ENCODE assay signal across 1 cellular context in the genomic region with DNA sequence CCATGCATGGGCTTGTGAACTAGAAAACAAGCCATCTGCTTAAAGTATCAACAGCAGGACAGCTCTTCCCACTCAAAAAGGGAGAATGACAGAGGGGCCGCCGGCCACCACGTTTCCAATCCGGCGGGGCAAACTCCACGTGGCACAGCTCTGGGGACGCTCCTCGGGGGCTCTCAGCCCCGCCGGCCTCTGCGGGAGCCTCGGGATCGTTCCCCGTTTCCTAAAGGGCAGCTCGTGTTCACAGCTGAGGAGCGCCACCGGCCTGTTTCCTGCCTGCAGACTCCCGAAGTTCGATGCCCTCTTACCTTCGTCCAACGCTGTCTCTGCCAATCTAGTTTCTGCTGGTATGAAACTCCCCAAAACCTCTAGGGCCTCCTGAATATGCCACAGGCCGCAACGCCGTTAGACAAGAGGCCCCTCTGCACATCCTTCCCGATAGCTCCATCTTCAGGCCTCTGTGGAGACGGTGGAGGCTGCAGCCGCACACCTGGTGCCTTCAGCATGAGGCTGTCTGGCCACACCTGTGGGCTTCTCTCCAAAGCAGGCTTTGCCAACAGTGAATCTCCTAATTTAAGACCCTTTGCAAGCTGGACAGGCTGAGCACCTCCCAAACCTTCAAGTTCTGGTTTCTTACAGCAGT.
TF ChIP-seq lines count a peak whose summit lies in the region.

No MANE protein-coding gene starts in this region.

TF ChIP-seq in H1, 55 proteins besides CTCF, POLR2A, EP300 and RAD21 (continued from another document):
- TF ChIP-seq, protein P1, sequence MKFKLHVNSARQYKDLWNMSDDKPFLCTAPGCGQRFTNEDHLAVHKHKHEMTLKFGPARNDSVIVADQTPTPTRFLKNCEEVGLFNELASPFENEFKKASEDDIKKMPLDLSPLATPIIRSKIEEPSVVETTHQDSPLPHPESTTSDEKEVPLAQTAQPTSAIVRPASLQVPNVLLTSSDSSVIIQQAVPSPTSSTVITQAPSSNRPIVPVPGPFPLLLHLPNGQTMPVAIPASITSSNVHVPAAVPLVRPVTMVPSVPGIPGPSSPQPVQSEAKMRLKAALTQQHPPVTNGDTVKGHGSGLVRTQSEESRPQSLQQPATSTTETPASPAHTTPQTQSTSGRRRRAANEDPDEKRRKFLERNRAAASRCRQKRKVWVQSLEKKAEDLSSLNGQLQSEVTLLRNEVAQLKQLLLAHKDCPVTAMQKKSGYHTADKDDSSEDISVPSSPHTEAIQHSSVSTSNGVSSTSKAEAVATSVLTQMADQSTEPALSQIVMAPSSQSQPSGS (IDR thresholded peaks at IDR 0.05; ENCODE audit: low read length), result no peak
- TF ChIP-seq RNF2 (IDR thresholded peaks at IDR 0.05; ENCODE audit: borderline replicate concordance, low read depth, low read length, missing control alignments, poor library complexity, severe bottlenecking) (no peak), TBP (IDR thresholded peaks at IDR 0.05; ENCODE audit: low read depth, low read length) (no peak), NRF1 (IDR thresholded peaks at IDR 0.05; ENCODE audit: low read depth, low read length) (no peak), CREB1 (IDR thresholded peaks at IDR 0.05) (no peak), EZH2 (IDR thresholded peaks at IDR 0.05; ENCODE audit: low read depth, low read length, severe bottlenecking) (no peak), SP1 (IDR thresholded peaks at IDR 0.05; ENCODE audit: low read depth, low read length) (no peak), BCL11A (IDR thresholded peaks at IDR 0.05; ENCODE audit: low read depth in 2 of 2, low read length in 2 of 2) (no peak), PHF8 (conservative IDR thresholded peaks at IDR 0.05; ENCODE audit: low read depth, low read length) (no peak), SAP30 (IDR thresholded peaks at IDR 0.05; ENCODE audit: insufficient read depth, insufficient replicate concordance, low read length) (no peak)
